19 cellular contexts compared by ENCODE assay signal in the genomic region with DNA sequence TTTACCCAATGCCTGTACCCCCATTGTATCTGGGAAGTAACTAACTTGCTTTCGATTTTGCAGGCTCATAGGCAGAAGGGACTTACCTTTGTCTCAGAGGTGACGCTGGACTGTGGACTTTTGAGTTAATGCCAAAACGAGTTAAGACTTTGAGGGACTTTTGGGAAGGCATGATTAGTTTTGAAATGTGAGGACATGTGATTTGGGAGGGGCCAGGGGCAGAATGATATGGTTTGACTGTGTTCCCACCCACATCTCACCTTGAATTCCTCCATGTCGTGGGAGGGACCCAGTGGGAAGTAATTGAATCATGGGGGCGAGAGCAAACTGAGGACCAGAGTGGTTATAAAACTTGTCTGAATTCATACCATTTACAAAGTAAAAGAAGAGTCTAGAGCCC.
"Had no signal": no experiment of that assay in that cellular context is flagged by ENCODE, and none has a peak within 500 bp of the region (broad histone marks: within the 10 kb centered on the region; RNA-seq: fewer than 3 reads in every experiment).

No MANE protein-coding gene starts in this region.

- H3K36me3 ChIP-seq: breast epithelium, gastroesophageal sphincter, heart left ventricle, suprapubic skin, transverse colon had no signal

- H3K9me3 ChIP-seq: breast epithelium, gastroesophageal sphincter, suprapubic skin had no signal

- DNase-seq: activated CD4-positive, alpha-beta T cell treated with anti-CD3 and anti-CD28 coated beads, Interleukin-2, amount 10 ng/mL, durations not matched to agents 7 days and 5 days; activated CD8-positive, alpha-beta memory T cell treated with anti-CD3 and anti-CD28 coated beads for 24 hours; activated effector memory CD4-positive, alpha-beta T cell treated with anti-CD3 and anti-CD28 coated beads, Interleukin-2, amount 50 U/mL, for 16 hours; activated naive CD4-positive, alpha-beta T cell treated with anti-CD3 and anti-CD28 coated beads, Interleukin-2, amount 50 U/mL, for 16 hours; activated T-cell treated with anti-CD3 and anti-CD28 coated beads, Interleukin-2, amount 50 U/mL, for 72 hours; aorta; cortex of kidney; heart left ventricle; left ventricle myocardium superior; naive thymus-derived CD4-positive, alpha-beta T cell; posterior cingulate gyrus; retina; stimulated activated naive CD8-positive, alpha-beta T cell treated with anti-CD3 and anti-CD28 coated beads, Interleukin-15, Interleukin-2, amounts not matched to agents 100 U/mL and 50 U/mL, for 24 hours; T1000; transverse colon had no signal

- H3K27me3 ChIP-seq: breast epithelium, gastroesophageal sphincter, heart left ventricle, suprapubic skin, transverse colon had no signal

- H3K27ac ChIP-seq: gastroesophageal sphincter, heart left ventricle, suprapubic skin had no signal

- H3K4me3 ChIP-seq: breast epithelium, gastroesophageal sphincter, heart left ventricle, suprapubic skin, transverse colon had no signal

- ATAC-seq: activated CD4-positive, CD25-positive, alpha-beta regulatory T cell treated with anti-CD3 and anti-CD28 coated beads, Interleukin-2, amount 50 U/mL, for 24 hours; activated T-cell treated with anti-CD3 and anti-CD28 coated beads, Interleukin-2, amount 50 U/mL, for 72 hours; gastroesophageal sphincter; heart left ventricle; left ventricle myocardium superior; naive thymus-derived CD4-positive, alpha-beta T cell; stimulated activated naive CD8-positive, alpha-beta T cell treated with anti-CD3 and anti-CD28 coated beads, Interleukin-15, Interleukin-2, amounts not matched to agents 100 U/mL and 50 U/mL, for 24 hours had no signal

- H3K4me1 ChIP-seq: breast epithelium had no signal
